9 cellular contexts compared by ENCODE assay signal in the genomic region with DNA sequence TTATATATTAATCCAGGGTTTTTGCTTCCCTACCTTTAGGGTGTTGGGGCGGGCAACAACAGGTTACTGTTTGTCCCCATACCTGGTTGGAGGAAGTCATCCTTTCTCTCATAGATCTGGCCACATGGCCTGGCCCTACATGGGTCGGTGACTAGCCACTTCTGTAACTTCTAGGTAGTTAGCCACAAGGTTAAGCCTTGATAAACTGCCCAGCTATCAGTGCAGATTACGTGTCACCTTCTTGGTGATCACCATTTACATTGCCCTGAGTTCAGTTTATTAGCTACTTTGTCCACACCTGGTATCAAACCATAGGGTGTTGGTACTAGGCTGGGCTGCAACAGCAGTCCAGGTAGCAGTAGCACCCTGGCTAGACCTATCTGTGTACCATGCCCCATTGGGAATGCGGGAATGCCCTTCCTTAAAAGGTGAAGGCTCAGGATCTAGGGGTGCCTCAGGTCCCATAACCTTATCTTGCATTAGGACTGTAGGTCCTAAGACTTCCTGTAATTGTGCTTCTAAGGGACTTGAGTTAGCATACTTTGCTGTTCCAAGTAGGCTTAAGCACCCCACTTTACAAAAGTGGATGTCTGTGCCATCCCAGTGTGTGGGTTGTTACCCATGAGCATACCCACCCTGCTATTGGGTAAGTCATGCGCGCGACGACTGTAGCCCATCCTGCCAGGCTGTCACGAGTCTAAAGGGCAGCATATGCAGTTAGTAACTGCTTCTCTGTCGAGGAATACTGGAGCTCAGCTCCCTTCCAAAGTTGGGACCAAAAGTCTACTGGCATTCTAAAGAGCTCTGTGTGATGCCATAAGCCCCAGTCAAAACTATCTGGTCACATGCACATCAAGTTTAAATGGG. TPM values are rescaled to one million over a fixed set of nuclear protein-coding genes. Genes with fewer than 3 reads are reported as not detected.
DNase-seq lines count a peak whose midpoint lies in the region; ATAC-seq, FAIRE-seq and TF ChIP-seq lines count a peak whose summit lies in the region.
"Had no signal": no experiment of that assay in that cellular context is flagged by ENCODE, and none has a peak within 500 bp of the region (broad histone marks: within the 10 kb centered on the region; RNA-seq: fewer than 3 reads in every experiment).

No MANE protein-coding gene starts in this region.

- ATAC-seq in activated naive CD4-positive, alpha-beta T cell treated with anti-CD3 and anti-CD28 coated beads, Interleukin-2, amount 50 U/mL, for 72 hours, result no peak
- ATAC-seq in HG03439 (IDR thresholded peaks at IDR 0.05; ENCODE audit: unreplicated experiment), result no peak

- H3K27ac Mint-ChIP-seq in activated naive CD4-positive, alpha-beta T cell treated with anti-CD3 and anti-CD28 coated beads, Interleukin-2, amount 10 ng/mL, durations not matched to agents 7 days and 5 days, result peak overlapping the region; percentile 49
- H3K27ac Mint-ChIP-seq in activated naive CD4-positive, alpha-beta T cell treated with anti-CD3 and anti-CD28 coated beads, Interleukin-2, amount 50 U/mL, for 72 hours, result peak overlapping the region in 1 of 2 donors; percentile 78
- H3K27ac Mint-ChIP-seq in astrocyte (ENCODE audit: unreplicated experiment) (no peak overlapping the region), type B pancreatic cell (peak overlapping the region; percentile 97)

- H3K9me3 ChIP-seq in astrocyte (ENCODE audit: insufficient read depth, low read depth, low read length) (no peaks in the 10 kb centered on the region), mucosa of rectum (ENCODE audit: control insufficient read depth in 2 of 2, low read length in 2 of 2) (no peaks in the 10 kb centered on the region)
- H3K9me3 ChIP-seq: ovary had no signal

- TF ChIP-seq CTCF in astrocyte (IDR thresholded peaks at IDR 0.05; ENCODE audit: insufficient read depth, low read depth, low read length) (no peak), type B pancreatic cell (conservative IDR thresholded peaks at IDR 0.05) (no peak)

- peak overlapping the region; percentile 90 for H3K9ac ChIP-seq in astrocyte (ENCODE audit: low read length)
- H3K9ac ChIP-seq in mucosa of rectum (ENCODE audit: low read depth in 1 of 2, low read length in 2 of 2), result peak overlapping the region in 1 of 2 donors; percentile 79

- H3K36me3 ChIP-seq in astrocyte (ENCODE audit: insufficient read depth, low read length), result no peaks in the 10 kb centered on the region
- no peaks in the 10 kb centered on the region for H3K36me3 ChIP-seq in mucosa of rectum (ENCODE audit: control insufficient read depth in 2 of 2, insufficient read depth in 2 of 2, low read length in 2 of 2)
- H3K36me3 ChIP-seq: ovary had no signal

- no peak overlapping the region for H2AFZ ChIP-seq in astrocyte (ENCODE audit: low read depth, low read length)

- CTCF ChIA-PET in activated naive CD4-positive, alpha-beta T cell treated with anti-CD3 and anti-CD28 coated beads, Interleukin-2, amount 10 ng/mL, durations not matched to agents 7 days and 5 days (lab: Charles Lee), result interaction anchor here (1.0 to 2.7 kb wide), 13 partner anchors 9 to 535 kb away, joined by 3 to 16 read pairs (median 8); a partner anchor contains a TSS

- H3K4me1 Mint-ChIP-seq in activated naive CD4-positive, alpha-beta T cell treated with anti-CD3 and anti-CD28 coated beads, Interleukin-2, amount 10 ng/mL, durations not matched to agents 7 days and 5 days, result peaks cover 46% of the 10 kb centered on the region
- H3K4me1 Mint-ChIP-seq in astrocyte (ENCODE audit: low read depth, unreplicated experiment) (peaks cover 13% of the 10 kb centered on the region), type B pancreatic cell (ENCODE audit: unreplicated experiment) (peaks cover 35% of the 10 kb centered on the region)

- H3K4me3 Mint-ChIP-seq in activated naive CD4-positive, alpha-beta T cell treated with anti-CD3 and anti-CD28 coated beads, Interleukin-2, amount 10 ng/mL, durations not matched to agents 7 days and 5 days, result peak overlapping the region; percentile 90
- H3K4me3 Mint-ChIP-seq in astrocyte (ENCODE audit: unreplicated experiment) (no peak overlapping the region), type B pancreatic cell (peak overlapping the region; percentile 98)

- peaks cover 6% of the 10 kb centered on the region for H3K9me3 Mint-ChIP-seq in activated naive CD4-positive, alpha-beta T cell treated with anti-CD3 and anti-CD28 coated beads, Interleukin-2, amount 10 ng/mL, durations not matched to agents 7 days and 5 days
- no peaks in the 10 kb centered on the region for H3K9me3 Mint-ChIP-seq in activated naive CD4-positive, alpha-beta T cell treated with anti-CD3 and anti-CD28 coated beads, Interleukin-2, amount 50 U/mL, for 72 hours
- no peaks in the 10 kb centered on the region for H3K9me3 Mint-ChIP-seq in astrocyte (ENCODE audit: unreplicated experiment)
- no peaks in the 10 kb centered on the region for H3K9me3 Mint-ChIP-seq in type B pancreatic cell

- peaks cover 18% of the 10 kb centered on the region for H3K36me3 Mint-ChIP-seq in activated naive CD4-positive, alpha-beta T cell treated with anti-CD3 and anti-CD28 coated beads, Interleukin-2, amount 10 ng/mL, durations not matched to agents 7 days and 5 days
- H3K36me3 Mint-ChIP-seq in activated naive CD4-positive, alpha-beta T cell treated with anti-CD3 and anti-CD28 coated beads, Interleukin-2, amount 50 U/mL, for 72 hours, result peaks cover 2 to 15% of the 10 kb centered on the region in 2 donors
- peaks cover 3% of the 10 kb centered on the region for H3K36me3 Mint-ChIP-seq in astrocyte (ENCODE audit: low read depth, unreplicated experiment)
- peaks cover 8% of the 10 kb centered on the region for H3K36me3 Mint-ChIP-seq in type B pancreatic cell

- no peak for FAIRE-seq in astrocyte (lab: Jason Lieb, UNC)

- H4K20me1 ChIP-seq in astrocyte (ENCODE audit: insufficient read depth, low read length), result no peaks in the 10 kb centered on the region

- H3K4me2 ChIP-seq in astrocyte (ENCODE audit: low read length), result peak overlapping the region; percentile 97

- H3K4me1 ChIP-seq in astrocyte (ENCODE audit: insufficient read depth, low read length) (peaks cover 16% of the 10 kb centered on the region), mucosa of rectum (ENCODE audit: control insufficient read depth in 2 of 2, insufficient read depth in 2 of 2, low read length in 2 of 2) (peaks cover 23 to 30% of the 10 kb centered on the region in 2 donors)

- peak overlapping the region; percentile 57 for H3K27ac ChIP-seq in astrocyte (ENCODE audit: low read depth, low read length)
- peak overlapping the region; percentile 81 to 87 for H3K27ac ChIP-seq in mucosa of rectum (ENCODE audit: low read depth in 2 of 2, low read length in 2 of 2)

- H3K79me2 ChIP-seq in astrocyte (ENCODE audit: insufficient read depth, low read length), result peaks cover 47% of the 10 kb centered on the region

- no peak for DNase-seq in activated naive CD4-positive, alpha-beta T cell treated with anti-CD3 and anti-CD28 coated beads, Interleukin-2, amount 10 ng/mL, durations not matched to agents 7 days and 5 days
- no peak for DNase-seq in activated naive CD4-positive, alpha-beta T cell treated with anti-CD3 and anti-CD28 coated beads, Interleukin-2, amount 50 U/mL, for 72 hours (ENCODE audit: low spot score in 2 of 2)
- DNase-seq in astrocyte (ENCODE audit: low read depth) (no peak), type B pancreatic cell (ENCODE audit: extremely low spot score, unreplicated experiment) (no peak), NCI-H345 treated with DMSO at 0.1 percent for 48 hours (lab: John Stamatoyannopoulos, UW; ENCODE audit: unreplicated experiment) (no peak), NCI-H524 treated with DMSO at 0.1 percent for 48 hours (lab: John Stamatoyannopoulos, UW) (no peak)

- peaks cover 4% of the 10 kb centered on the region for H3K27me3 Mint-ChIP-seq in activated naive CD4-positive, alpha-beta T cell treated with anti-CD3 and anti-CD28 coated beads, Interleukin-2, amount 10 ng/mL, durations not matched to agents 7 days and 5 days
- no peaks in the 10 kb centered on the region for H3K27me3 Mint-ChIP-seq in astrocyte (ENCODE audit: low read depth, unreplicated experiment)
- no peaks in the 10 kb centered on the region for H3K27me3 Mint-ChIP-seq in type B pancreatic cell

- H3K4me3 ChIP-seq in astrocyte (ENCODE audit: insufficient read depth, low read depth, low read length) (peak overlapping the region; percentile 86), mucosa of rectum (ENCODE audit: low read length in 2 of 2) (peak overlapping the region; percentile 84 to 86)

- H3K27me3 ChIP-seq in astrocyte (ENCODE audit: insufficient read depth, low read length) (no peaks in the 10 kb centered on the region), mucosa of rectum (ENCODE audit: control insufficient read depth in 2 of 2, insufficient read depth in 2 of 2, low read length in 2 of 2) (no peaks in the 10 kb centered on the region)
- H3K27me3 ChIP-seq: ovary had no signal

RNA-seq across cellular contexts. Expression of a gene that starts 5.2 kb away (rescaled TPM):
- 1 to 10 TPM; 3.0 to 4.8 TPM for total RNA-seq in activated naive CD4-positive, alpha-beta T cell treated with anti-CD3 and anti-CD28 coated beads, Interleukin-2, amount 50 U/mL, for 72 hours
- total RNA-seq in astrocyte (7.6 and 8.0 TPM in 2 replicates), type B pancreatic cell (ENCODE audit: low replicate concordance) (9.3 and 12.6 TPM in 2 replicates)

RNA-seq across cellular contexts. Expression of a gene that starts 19.0 kb away (rescaled TPM):
- total RNA-seq in activated naive CD4-positive, alpha-beta T cell treated with anti-CD3 and anti-CD28 coated beads, Interleukin-2, amount 50 U/mL, for 72 hours, result 1 to 10 TPM in 1 of 2 donors, under 1 TPM in 1; 0.70 to 1.7 TPM
- total RNA-seq in astrocyte, result 1.1 and 1.6 TPM in 2 replicates
- total RNA-seq in type B pancreatic cell (ENCODE audit: low replicate concordance), result 6.2 TPM in 2 replicates

RNA-seq across cellular contexts. Expression of a gene that starts 44.6 kb away (rescaled TPM):
- 1 to 10 TPM; 4.8 to 6.0 TPM for total RNA-seq in activated naive CD4-positive, alpha-beta T cell treated with anti-CD3 and anti-CD28 coated beads, Interleukin-2, amount 50 U/mL, for 72 hours
- total RNA-seq in astrocyte, result 5.0 and 6.3 TPM in 2 replicates
- total RNA-seq in type B pancreatic cell (ENCODE audit: low replicate concordance), result 9.6 and 12.4 TPM in 2 replicates
